In genomic region chr9:6984941-6985578, GRCh38 we compare ENCODE assay signal across 14 cellular contexts.
A peak's percentile ranks its signal among the peaks of the same experiment; 100 is the strongest.
DNase-seq lines count a peak whose midpoint lies in the region; ATAC-seq, FAIRE-seq and TF ChIP-seq lines count a peak whose summit lies in the region.
"Had no signal": no experiment of that assay in that cellular context is flagged by ENCODE, and none has a peak within 500 bp of the region (broad histone marks: within the 10 kb centered on the region; RNA-seq: fewer than 3 reads in every experiment).

No MANE protein-coding gene starts in this region.

- H3K36me3 Mint-ChIP-seq in astrocyte (ENCODE audit: low read depth, unreplicated experiment) (peaks cover 16% of the 10 kb centered on the region), neural progenitor cell (peaks cover 3% of the 10 kb centered on the region)

- DNase-seq in H7 (peak; percentile 42), astrocyte (ENCODE audit: low read depth) (peak; percentile 41), iPS DF 4.7 (ENCODE audit: extremely low read depth, low spot score) (peak; percentile 41), neural progenitor cell (ENCODE audit: low spot score) (peak; percentile 20)
- DNase-seq in activated T-cell treated with anti-CD3 and anti-CD28 coated beads, Interleukin-2, amount 50 U/mL, for 48 hours, result no peak
- DNase-seq: DMS 273 treated with DMSO at 0.1 percent for 48 hours, NCI-H1436 treated with DMSO at 0.1 percent for 48 hours, PC-9 had no signal

- H3K27me3 ChIP-seq in H7 (ENCODE audit: control insufficient read depth, insufficient read depth, low read length), result no peaks in the 10 kb centered on the region
- no peaks in the 10 kb centered on the region for H3K27me3 ChIP-seq in astrocyte (ENCODE audit: insufficient read depth, low read length)
- no peaks in the 10 kb centered on the region for H3K27me3 ChIP-seq in neural progenitor cell

- H3K4me1 ChIP-seq in astrocyte (ENCODE audit: insufficient read depth, low read length) (no peaks in the 10 kb centered on the region), neural progenitor cell (peaks cover 13% of the 10 kb centered on the region)

- no peak overlapping the region for H3K4me2 ChIP-seq in astrocyte (ENCODE audit: low read length)
- no peak overlapping the region for H3K4me2 ChIP-seq in neural progenitor cell
- H3K4me2 ChIP-seq: PC-9 had no signal

- H3K79me2 ChIP-seq in astrocyte (ENCODE audit: insufficient read depth, low read length) (no peaks in the 10 kb centered on the region), neural progenitor cell (ENCODE audit: low read depth) (no peaks in the 10 kb centered on the region)

- H3K27ac ChIP-seq in astrocyte (ENCODE audit: low read depth, low read length) (no peak overlapping the region), neural progenitor cell (no peak overlapping the region)
- H3K27ac ChIP-seq: PC-9 had no signal

- H3K4me3 ChIP-seq in H7 (ENCODE audit: insufficient read depth, low read depth, low read length), result no peak overlapping the region
- H3K4me3 ChIP-seq in astrocyte (ENCODE audit: insufficient read depth, low read depth, low read length), result no peak overlapping the region
- no peak overlapping the region for H3K4me3 ChIP-seq in neural progenitor cell
- H3K4me3 ChIP-seq: GM12878, K562, PC-9 had no signal

- no peak for TF ChIP-seq CTCF in astrocyte (IDR thresholded peaks at IDR 0.05; ENCODE audit: insufficient read depth, low read depth, low read length)
- TF ChIP-seq CTCF in neural progenitor cell (IDR thresholded peaks at IDR 0.05), result no peak

- no peak overlapping the region for H3K4me3 Mint-ChIP-seq in astrocyte (ENCODE audit: unreplicated experiment)
- no peak overlapping the region for H3K4me3 Mint-ChIP-seq in neural progenitor cell

- FAIRE-seq in astrocyte (lab: Jason Lieb, UNC), result no peak
- FAIRE-seq: GM18507, K562 had no signal

- H3K4me1 Mint-ChIP-seq in astrocyte (ENCODE audit: low read depth, unreplicated experiment) (peaks cover 7% of the 10 kb centered on the region), neural progenitor cell (peaks cover 3% of the 10 kb centered on the region)

- H2AFZ ChIP-seq in astrocyte (ENCODE audit: low read depth, low read length), result no peak overlapping the region
- H2AFZ ChIP-seq in neural progenitor cell (replicated peaks), result no peak overlapping the region
- H2AFZ ChIP-seq: PC-9 had no signal

- no peak for ATAC-seq in esophagus mucosa
- ATAC-seq in HG02588 (IDR thresholded peaks at IDR 0.05; ENCODE audit: unreplicated experiment), result no peak
- ATAC-seq: GM12878, HCT116, K562 had no signal

- H3F3A ChIP-seq in neural progenitor cell (ENCODE audit: low read depth), result no peaks in the 10 kb centered on the region

- H4K20me1 ChIP-seq in astrocyte (ENCODE audit: insufficient read depth, low read length), result no peaks in the 10 kb centered on the region
- H4K20me1 ChIP-seq in neural progenitor cell (ENCODE audit: low read depth), result no peaks in the 10 kb centered on the region

- H3K9me3 ChIP-seq in astrocyte (ENCODE audit: insufficient read depth, low read depth, low read length), result no peaks in the 10 kb centered on the region
- no peaks in the 10 kb centered on the region for H3K9me3 ChIP-seq in neural progenitor cell (ENCODE audit: low read depth)

- H3K36me3 ChIP-seq in H7 (replicated peaks; ENCODE audit: control insufficient read depth, insufficient read depth, low read length) (peaks cover 3% of the 10 kb centered on the region), astrocyte (ENCODE audit: insufficient read depth, low read length) (peaks cover 3% of the 10 kb centered on the region), neural progenitor cell (no peaks in the 10 kb centered on the region)

- H3K9ac ChIP-seq in astrocyte (ENCODE audit: low read length), result no peak overlapping the region
- no peak overlapping the region for H3K9ac ChIP-seq in neural progenitor cell

- no peaks in the 10 kb centered on the region for H3K9me3 Mint-ChIP-seq in astrocyte (ENCODE audit: unreplicated experiment)
- H3K9me3 Mint-ChIP-seq in neural progenitor cell, result no peaks in the 10 kb centered on the region

- H3K27ac Mint-ChIP-seq in astrocyte (ENCODE audit: unreplicated experiment), result no peak overlapping the region
- H3K27ac Mint-ChIP-seq in neural progenitor cell, result no peak overlapping the region

- H3K27me3 Mint-ChIP-seq in astrocyte (ENCODE audit: low read depth, unreplicated experiment) (no peaks in the 10 kb centered on the region), neural progenitor cell (ENCODE audit: insufficient read depth, low read depth) (no peaks in the 10 kb centered on the region)

Comparison
In these comparisons a context has a peak if more than half of its experiments do, and no peak if none do; other contexts are left out.
1. DNase-seq: peak in H7 (single experiment), astrocyte (single experiment), iPS DF 4.7 (single experiment) and neural progenitor cell (single experiment); none in activated T-cell treated with anti-CD3 and anti-CD28 coated beads, Interleukin-2, amount 50 U/mL, for 48 hours (0 of 2).